In genomic region chr2:42810126-42810970, GRCh38 we compare ENCODE assay signal across 8 cellular contexts. TPM values are rescaled to one million over a fixed set of nuclear protein-coding genes. Genes with fewer than 3 reads are reported as not detected.
DNase-seq lines count a peak whose midpoint lies in the region; ATAC-seq lines count a peak whose summit lies in the region.

No MANE protein-coding gene starts in this region.

- H3K9me3 ChIP-seq in mesodermal cell (ENCODE audit: control insufficient read depth, low read length) = peaks cover 6% of the 10 kb centered on the region

- peak overlapping the region; percentile 94 to 97 for H3K4me3 Mint-ChIP-seq in effector memory CD8-positive, alpha-beta T cell

- peak overlapping the region; percentile 53 for H3K4me3 ChIP-seq in mesodermal cell (ENCODE audit: extremely low read depth, insufficient read depth, low read length, poor library complexity, severe bottlenecking)

- H3K27me3 Mint-ChIP-seq in effector memory CD8-positive, alpha-beta T cell = no peaks in the 10 kb centered on the region

- peak overlapping the region; percentile 97 for H3K27ac ChIP-seq in mesodermal cell (ENCODE audit: low read depth, low read length, severe bottlenecking)

- no peaks in the 10 kb centered on the region for H3K36me3 ChIP-seq in mesodermal cell (ENCODE audit: control insufficient read depth, insufficient read depth, low read length)

- H3K4me1 ChIP-seq in mesodermal cell (ENCODE audit: control insufficient read depth, insufficient read depth, low read length, poor library complexity, severe bottlenecking) = no peaks in the 10 kb centered on the region

- ATAC-seq in GM21360 (IDR thresholded peaks at IDR 0.05; ENCODE audit: unreplicated experiment) = peak; percentile 73
- ATAC-seq in effector memory CD8-positive, alpha-beta T cell (replicated peaks) = peak; percentile 82

- peaks cover 29% of the 10 kb centered on the region for H3K36me3 Mint-ChIP-seq in effector memory CD8-positive, alpha-beta T cell (ENCODE audit: insufficient read depth)

- peak overlapping the region; percentile 99 for H3K27ac Mint-ChIP-seq in effector memory CD8-positive, alpha-beta T cell

- H3K4me1 Mint-ChIP-seq in effector memory CD8-positive, alpha-beta T cell (ENCODE audit: low read depth in 2 of 2) = peaks cover 16 to 18% of the 10 kb centered on the region in 2 donors

- WGBS in mesodermal cell (ENCODE audit: insufficient coverage in 2 of 2), 2 experiments = 2 to 3% methylated on average over 69 to 77 of the region's 83 CpGs

- DNase-seq in COLO829 (ENCODE audit: low spot score) (peak; percentile 93), HT-29 (ENCODE audit: low spot score) (peak; percentile 94)
- peak; percentile 88 for DNase-seq in NK-92 treated with Interleukin-12 subunit alpha and Interleukin-12 subunit beta, amount 100 ng/mL, for 24 hours (lab: John Stamatoyannopoulos, UW)
- DNase-seq in activated CD8-positive, alpha-beta memory T cell treated with anti-CD3 and anti-CD28 coated beads for 48 hours (ENCODE audit: low read depth in 2 of 3, low spot score in 2 of 3) = peak; percentile 89 to 100 (median 99)
- peak; percentile 95 to 99 (median 98) for DNase-seq in effector memory CD8-positive, alpha-beta T cell
- peak; percentile 95 for DNase-seq in stimulated activated CD8-positive, alpha-beta memory T cell treated with anti-CD3 and anti-CD28 coated beads, Interleukin-15, amount 100 ng/mL, for 24 hours (ENCODE audit: low read depth)

- no peaks in the 10 kb centered on the region for H3K9me3 Mint-ChIP-seq in effector memory CD8-positive, alpha-beta T cell

RNA-seq across cellular contexts. Expression of gene HAAO, which starts 18.0 kb away (rescaled TPM):
- total RNA-seq in HT-29 (2014; rRNA removed; shearing (Covaris generic)) = not detected in 2 replicates
- polyA plus RNA-seq in mesodermal cell (2013, experiment 1 of 2) = 13.1 TPM
- 11.3 TPM for polyA plus RNA-seq in mesodermal cell (2013, experiment 2 of 2)

RNA-seq across cellular contexts. Expression of gene OXER1, which starts 46.4 kb away (rescaled TPM):
- not detected in 2 replicates for total RNA-seq in HT-29 (2014; rRNA removed; shearing (Covaris generic))
- polyA plus RNA-seq in mesodermal cell (2013, experiment 1 of 2) = 2.3 TPM
- 1.6 TPM for polyA plus RNA-seq in mesodermal cell (2013, experiment 2 of 2)

Comparison
In these comparisons a context has a peak if more than half of its experiments do, and no peak if none do; other contexts are left out.
1. Peak in every context shown above with its lines: DNase-seq, ATAC-seq, H3K4me3 ChIP-seq and H3K27ac ChIP-seq.